Comparison of ENCODE assay signal across 8 cellular contexts in the genomic region with DNA sequence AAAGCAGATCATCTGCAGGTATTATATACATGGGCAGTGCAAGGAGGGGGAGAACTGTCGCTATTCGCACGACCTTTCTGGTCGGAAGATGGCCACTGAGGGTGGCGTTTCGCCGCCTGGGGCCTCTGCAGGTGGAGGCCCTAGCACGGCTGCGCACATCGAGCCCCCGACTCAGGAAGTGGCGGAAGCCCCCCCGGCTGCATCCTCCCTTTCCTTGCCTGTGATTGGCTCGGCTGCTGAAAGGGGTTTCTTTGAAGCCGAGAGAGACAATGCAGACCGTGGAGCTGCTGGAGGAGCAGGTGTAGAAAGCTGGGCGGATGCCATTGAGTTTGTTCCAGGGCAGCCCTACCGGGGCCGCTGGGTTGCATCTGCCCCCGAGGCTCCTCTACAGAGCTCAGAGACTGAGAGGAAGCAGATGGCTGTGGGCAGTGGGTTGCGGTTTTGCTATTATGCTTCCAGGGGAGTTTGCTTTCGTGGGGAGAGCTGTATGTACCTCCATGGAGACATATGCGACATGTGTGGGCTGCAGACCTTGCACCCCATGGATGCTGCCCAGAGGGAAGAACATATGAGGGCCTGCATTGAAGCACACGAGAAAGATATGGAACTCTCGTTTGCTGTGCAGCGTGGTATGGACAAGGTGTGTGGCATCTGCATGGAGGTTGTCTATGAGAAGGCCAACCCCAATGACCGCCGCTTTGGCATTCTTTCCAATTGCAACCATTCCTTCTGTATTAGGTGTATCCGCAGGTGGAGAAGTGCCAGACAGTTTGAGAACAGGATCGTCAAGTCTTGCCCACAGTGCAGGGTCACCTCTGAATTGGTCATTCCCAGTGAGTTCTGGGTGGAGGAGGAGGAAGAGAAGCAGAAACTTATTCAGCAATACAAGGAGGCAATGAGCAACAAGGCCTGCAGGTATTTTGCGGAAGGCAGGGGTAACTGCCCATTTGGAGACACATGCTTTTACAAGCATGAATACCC. TPM values are rescaled to one million over a fixed set of nuclear protein-coding genes. Genes with fewer than 3 reads are reported as not detected.
DNase-seq lines count a peak whose midpoint lies in the region; ATAC-seq and TF ChIP-seq lines count a peak whose summit lies in the region.

No MANE protein-coding gene starts in this region.

- 66 to 80% methylated on average over 29 to 31 of the region's 31 CpGs for WGBS in testis, 2 donors

- peak overlapping the region in 1 of 2 donors; percentile 69 for H3K27ac ChIP-seq in testis

- H3K4me3 ChIP-seq in testis = peak overlapping the region; percentile 62 to 63

- H3K36me3 ChIP-seq in testis (ENCODE audit: low read depth, missing control alignments) = no peaks in the 10 kb centered on the region

- no peaks in the 10 kb centered on the region for H3K9me3 ChIP-seq in testis

- H3K27me3 ChIP-seq in testis = no peaks in the 10 kb centered on the region

- H3K4me1 ChIP-seq in testis = no peaks in the 10 kb centered on the region

- no peak for TF ChIP-seq CTCF in testis (IDR thresholded peaks at IDR 0.05)

- ATAC-seq in HG03442 (IDR thresholded peaks at IDR 0.05; ENCODE audit: unreplicated experiment) (no peak), HG02870 (IDR thresholded peaks at IDR 0.05; ENCODE audit: unreplicated experiment) (no peak), GM21528 (IDR thresholded peaks at IDR 0.05; ENCODE audit: low FRiP score, unreplicated experiment) (no peak)

- DNase-seq in DMS153 treated with DMSO at 0.1 percent for 48 hours (lab: John Stamatoyannopoulos, UW; ENCODE audit: unreplicated experiment) = peak; percentile 32
- peak; percentile 40 to 67 for DNase-seq in NCI-H1930 (lab: John Stamatoyannopoulos, UW)
- peak; percentile 26 for DNase-seq in activated CD4-positive, alpha-beta T cell treated with anti-CD3 and anti-CD28 coated beads, Interleukin-2, amount 50 U/mL, for 1 hour
- peak in 37 of 42 donors; percentile 7 to 85 (median 44) for DNase-seq in head of caudate nucleus
- DNase-seq in testis = peak; percentile 70

- intact Hi-C loops in head of caudate nucleus (cut with DNase I) = no loop called here
- intact Hi-C loops in testis (cut with DNase I; ENCODE audit: low total_unique reads) = no loop called here

- no peak for TF ChIP-seq POLR2A in testis (IDR thresholded peaks at IDR 0.05)

RNA-seq across cellular contexts. Expression of a gene that starts 0.9 kb away (rescaled TPM):
- total RNA-seq in testis = 1 to 10 TPM; 6.4 to 7.8 TPM
- 4.5 TPM for polyA plus RNA-seq in testis (ENCODE audit: insufficient read depth, low read depth, low replicate concordance)
